10 cellular contexts compared by ENCODE assay signal in the genomic region with DNA sequence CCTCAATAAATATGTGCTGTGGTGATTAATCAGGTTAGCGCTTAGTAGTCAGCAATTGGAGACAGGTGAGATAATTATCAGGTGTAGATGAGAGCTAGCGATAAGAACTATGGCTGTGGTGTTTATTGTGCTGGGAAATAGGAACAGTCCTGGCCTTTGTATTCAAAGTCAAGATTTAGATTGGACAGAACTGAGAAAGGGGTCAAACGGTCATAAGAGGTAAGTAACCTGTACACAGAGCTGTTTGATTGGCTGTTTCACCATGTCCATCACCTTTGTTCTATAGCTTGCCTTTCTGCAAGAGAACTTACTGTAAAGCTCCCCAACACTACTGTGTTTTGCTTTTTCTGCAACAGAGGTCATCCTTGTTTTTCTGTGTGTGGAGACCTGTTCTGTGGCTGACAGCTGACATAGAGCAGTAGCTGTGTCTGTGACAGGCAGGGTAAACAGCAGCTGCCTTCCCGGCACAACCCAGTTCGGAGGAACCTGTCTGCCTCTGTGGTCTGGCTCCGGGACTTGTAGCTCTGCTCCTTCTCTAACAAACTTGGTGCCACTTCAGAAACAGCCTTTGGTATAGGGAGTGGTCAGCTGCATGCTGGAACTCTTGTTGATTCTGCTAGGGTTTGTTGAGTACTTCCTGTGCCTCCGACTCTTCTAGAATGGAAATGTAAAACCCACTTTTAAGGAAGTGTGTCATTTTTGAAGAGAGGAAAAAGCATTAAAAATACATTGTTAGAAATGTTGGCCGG. TPM values are rescaled to one million over a fixed set of nuclear protein-coding genes. Genes with fewer than 3 reads are reported as not detected.
DNase-seq lines count a peak whose midpoint lies in the region; ATAC-seq and TF ChIP-seq lines count a peak whose summit lies in the region.
"Had no signal": no experiment of that assay in that cellular context is flagged by ENCODE, and none has a peak within 500 bp of the region (broad histone marks: within the 10 kb centered on the region; RNA-seq: fewer than 3 reads in every experiment).

No MANE protein-coding gene starts in this region.

- H3K36me3 ChIP-seq in breast epithelium, result no peaks in the 10 kb centered on the region
- H3K36me3 ChIP-seq in mammary epithelial cell (ENCODE audit: insufficient read depth, low read length), result no peaks in the 10 kb centered on the region
- H3K36me3 ChIP-seq in upper lobe of left lung, result no peaks in the 10 kb centered on the region

- peaks cover 66% of the 10 kb centered on the region for H3K4me1 Mint-ChIP-seq in activated naive CD4-positive, alpha-beta T cell treated with anti-CD3 and anti-CD28 coated beads, Interleukin-2, amount 10 ng/mL, durations not matched to agents 7 days and 5 days
- peaks cover 13% of the 10 kb centered on the region for H3K4me1 Mint-ChIP-seq in mesothelial cell of epicardium

- peak overlapping the region; percentile 40 for H3K4me3 Mint-ChIP-seq in activated naive CD4-positive, alpha-beta T cell treated with anti-CD3 and anti-CD28 coated beads, Interleukin-2, amount 10 ng/mL, durations not matched to agents 7 days and 5 days
- H3K4me3 Mint-ChIP-seq in mesothelial cell of epicardium, result no peak overlapping the region

- intact Hi-C loops in breast epithelium (cut with DNase I; ENCODE audit: low total_unique reads), result no loop called here
- intact Hi-C loops in mammary epithelial cell (cut with micrococcal nuclease), result no loop called here

- no peaks in the 10 kb centered on the region for H3K4me1 ChIP-seq in breast epithelium
- H3K4me1 ChIP-seq in mammary epithelial cell (ENCODE audit: insufficient read depth, low read length), result no peaks in the 10 kb centered on the region
- H3K4me1 ChIP-seq in upper lobe of left lung, result peaks cover 2 to 15% (median 7%) of the 10 kb centered on the region in 4 donors

- no TSS peak for BruUV-seq in mammary epithelial cell (replicated peaks; lab: Mats Ljungman, UMichigan)

- TF ChIP-seq CTCF in breast epithelium (IDR thresholded peaks at IDR 0.05), result no peak
- no peak for TF ChIP-seq CTCF in mammary epithelial cell (conservative IDR thresholded peaks at IDR 0.05 in 1 of 2, IDR thresholded peaks at IDR 0.05 in 1 of 2; ENCODE audit: extremely low read depth in 1 of 2, insufficient read depth in 1 of 2, low read depth in 1 of 2, low read length in 2 of 2)
- TF ChIP-seq CTCF in mesothelial cell of epicardium (IDR thresholded peaks at IDR 0.05; ENCODE audit: unreplicated experiment), result no peak
- no peak for TF ChIP-seq CTCF in upper lobe of left lung (IDR thresholded peaks at IDR 0.05)

- no peak overlapping the region for H3K4me2 ChIP-seq in mammary epithelial cell (ENCODE audit: insufficient read depth, low read depth, low read length)

- peaks cover 5% of the 10 kb centered on the region for H3K79me2 ChIP-seq in mammary epithelial cell (ENCODE audit: insufficient read depth, low read length)

- in situ Hi-C loops in mammary epithelial cell (cut with MboI; ENCODE audit: low sequenced_read_pairs in 2 of 2), result no loop called here

- H3K27me3 Mint-ChIP-seq in activated naive CD4-positive, alpha-beta T cell treated with anti-CD3 and anti-CD28 coated beads, Interleukin-2, amount 10 ng/mL, durations not matched to agents 7 days and 5 days, result no peaks in the 10 kb centered on the region
- H3K27me3 Mint-ChIP-seq in mesothelial cell of epicardium (ENCODE audit: low read depth), result no peaks in the 10 kb centered on the region

- peak overlapping the region; percentile 90 for H3K27ac Mint-ChIP-seq in activated naive CD4-positive, alpha-beta T cell treated with anti-CD3 and anti-CD28 coated beads, Interleukin-2, amount 10 ng/mL, durations not matched to agents 7 days and 5 days
- H3K27ac Mint-ChIP-seq in mesothelial cell of epicardium, result peak overlapping the region; percentile 74

- H3K4me3 ChIP-seq in breast epithelium (no peak overlapping the region), mammary epithelial cell (replicated peaks in 1 of 3; ENCODE audit: insufficient read depth in 1 of 3, low read depth in 2 of 3, low read length in 3 of 3) (no peak overlapping the region), upper lobe of left lung (no peak overlapping the region)

- H3K27ac ChIP-seq in breast epithelium (peak overlapping the region; percentile 72 to 78), mammary epithelial cell (ENCODE audit: insufficient read depth, low read depth, low read length) (no peak overlapping the region), upper lobe of left lung (peak overlapping the region; percentile 9 to 75 (median 60))

- TF ChIP-seq POLR2A in breast epithelium (IDR thresholded peaks at IDR 0.05) (no peak), upper lobe of left lung (IDR thresholded peaks at IDR 0.05) (peak in 1 of 4 donors; percentile 56)

- no peaks in the 10 kb centered on the region for H3K9me3 Mint-ChIP-seq in activated naive CD4-positive, alpha-beta T cell treated with anti-CD3 and anti-CD28 coated beads, Interleukin-2, amount 10 ng/mL, durations not matched to agents 7 days and 5 days
- no peaks in the 10 kb centered on the region for H3K9me3 Mint-ChIP-seq in mesothelial cell of epicardium

- ATAC-seq in upper lobe of left lung (ENCODE audit: low FRiP score in 2 of 2) (peak; percentile 72 to 88), HG02884 (IDR thresholded peaks at IDR 0.05; ENCODE audit: unreplicated experiment) (no peak), GM18511 (IDR thresholded peaks at IDR 0.05; ENCODE audit: unreplicated experiment) (no peak)

- H3K9ac ChIP-seq in mammary epithelial cell (ENCODE audit: insufficient read depth, low read length), result no peak overlapping the region

- peak in 1 of 4 donors; percentile 12 for TF ChIP-seq EP300 in upper lobe of left lung (IDR thresholded peaks at IDR 0.05)

- H2AFZ ChIP-seq in mammary epithelial cell (ENCODE audit: low read depth, low read length), result no peak overlapping the region

- DNase-seq in breast epithelium (ENCODE audit: low spot score in 2 of 2) (peak; percentile 68 to 74), mammary epithelial cell (no peak), mesothelial cell of epicardium (ENCODE audit: low spot score in 2 of 2, unreplicated experiment in 2 of 2) (no peak), upper lobe of left lung (peak in 1 of 2 donors; percentile 86), NCI-H69 (lab: John Stamatoyannopoulos, UW) (no peak)
- DNase-seq in activated naive CD4-positive, alpha-beta T cell treated with anti-CD3 and anti-CD28 coated beads, Interleukin-2, amount 10 ng/mL, durations not matched to agents 7 days and 5 days, result peak; percentile 69
- DNase-seq: NCI-H1092 treated with DMSO at 0.1 percent for 48 hours had no signal

- 79% methylated on average over 6 of the region's 8 CpGs for WGBS in mammary epithelial cell (ENCODE audit: low coverage, missing lambda C conversion rate)
- 58% methylated on average over 8 of the region's 8 CpGs for WGBS in upper lobe of left lung, 2 donors

- no peaks in the 10 kb centered on the region for H4K20me1 ChIP-seq in mammary epithelial cell (ENCODE audit: insufficient read depth, low read length)

- H3K9me3 ChIP-seq in breast epithelium, result no peaks in the 10 kb centered on the region
- no peaks in the 10 kb centered on the region for H3K9me3 ChIP-seq in mammary epithelial cell (replicated peaks; ENCODE audit: insufficient read depth, low read length)
- no peaks in the 10 kb centered on the region for H3K9me3 ChIP-seq in upper lobe of left lung

- CTCF ChIA-PET in mammary epithelial cell (lab: Charles Lee; ENCODE audit: low non-redundant PET), result no interaction called here
- CTCF ChIA-PET in activated naive CD4-positive, alpha-beta T cell treated with anti-CD3 and anti-CD28 coated beads, Interleukin-2, amount 10 ng/mL, durations not matched to agents 7 days and 5 days (lab: Charles Lee), result interaction anchor here (0.7 to 1.8 kb wide), 4 partner anchors 9 to 69 kb away, joined by 3 to 6 read pairs (median 4); no protein-coding TSS in a partner anchor

- H3K36me3 Mint-ChIP-seq in activated naive CD4-positive, alpha-beta T cell treated with anti-CD3 and anti-CD28 coated beads, Interleukin-2, amount 10 ng/mL, durations not matched to agents 7 days and 5 days, result peaks cover 19% of the 10 kb centered on the region
- no peaks in the 10 kb centered on the region for H3K36me3 Mint-ChIP-seq in mesothelial cell of epicardium

- dilution Hi-C loops in mammary epithelial cell (cut with HindIII; ENCODE audit: low sequenced_read_pairs), result loop anchor here (5.0 kb wide), 1 partner anchor 79 kb away; no protein-coding TSS in a partner anchor

- H3K27me3 ChIP-seq in breast epithelium (no peaks in the 10 kb centered on the region), mammary epithelial cell (ENCODE audit: insufficient read depth, low read length) (no peaks in the 10 kb centered on the region), upper lobe of left lung (no peaks in the 10 kb centered on the region)

RNA-seq across cellular contexts. Expression of a gene that starts 21.1 kb away (rescaled TPM):
- total RNA-seq in breast epithelium, result 100 to 1,000 TPM; 192 to 255 (median 213) TPM
- 100 to 1,000 TPM; 234 to 414 TPM for total RNA-seq in mammary epithelial cell
- 232 TPM for polyA plus RNA-seq in mammary epithelial cell
- polyA minus RNA-seq in mammary epithelial cell, result 408 TPM
- 239 to 246 TPM (median 244 TPM) in 3 replicates for total RNA-seq in mesothelial cell of epicardium
- total RNA-seq in upper lobe of left lung, result 100 to 1,000 TPM in 4 of 6 donors, 10 to 100 TPM in 2; 24.1 to 248 (median 213) TPM

RNA-seq across cellular contexts. Expression of a gene that starts 29.9 kb away (rescaled TPM):
- not detected for total RNA-seq in breast epithelium
- not detected for total RNA-seq in mammary epithelial cell
- polyA plus RNA-seq in mammary epithelial cell, result not detected
- not detected for polyA minus RNA-seq in mammary epithelial cell
- total RNA-seq in mesothelial cell of epicardium, result not detected in 3 replicates
- 10 to 100 TPM in 1 of 6 donors, 1 to 10 TPM in 1, not detected in 4; 7.5 to 17.0 TPM for total RNA-seq in upper lobe of left lung
- total RNA-seq: T-helper 2 cell treated with Interferon-gamma antibody and Interleukin-4, amounts not matched to agents 100 ng/mL and 5 ng/mL, for 36 hours had no signal

RNA-seq across cellular contexts. Expression of a gene that starts 54.6 kb away (rescaled TPM):
- total RNA-seq in breast epithelium (not detected), mammary epithelial cell (not detected), mesothelial cell of epicardium (not detected in 3 replicates), upper lobe of left lung (1 to 10 TPM in 2 of 6 donors, not detected in 4; 5.3 to 9.7 TPM)
- not detected for polyA plus RNA-seq in mammary epithelial cell
- not detected for polyA minus RNA-seq in mammary epithelial cell
- total RNA-seq: T-helper 2 cell treated with Interferon-gamma antibody and Interleukin-4, amounts not matched to agents 100 ng/mL and 5 ng/mL, for 36 hours had no signal

Comparison
In these comparisons a context has a peak if more than half of its experiments do, and no peak if none do; other contexts are left out.
1. DNase-seq: peak in breast epithelium (2 of 2) and activated naive CD4-positive, alpha-beta T cell treated with anti-CD3 and anti-CD28 coated beads, Interleukin-2, amount 10 ng/mL, durations not matched to agents 7 days and 5 days (single experiment); none in mammary epithelial cell (single experiment), mesothelial cell of epicardium (0 of 2) and NCI-H69 (single experiment).
2. ATAC-seq: peak in upper lobe of left lung (2 of 2); none in HG02884 (single experiment) and GM18511 (single experiment).